In genomic region chr5:54944364-54944763, GRCh38 we compare ENCODE assay signal across 8 cellular contexts. TPM values are rescaled to one million over a fixed set of nuclear protein-coding genes. Genes with fewer than 3 reads are reported as not detected.
DNase-seq lines count a peak whose midpoint lies in the region; ATAC-seq and TF ChIP-seq lines count a peak whose summit lies in the region.

No MANE protein-coding gene starts in this region.

- TF ChIP-seq CTCF in KMS-11 (conservative IDR thresholded peaks at IDR 0.05; ENCODE audit: low read depth, low read length) (peak; percentile 90), foreskin keratinocyte (conservative IDR thresholded peaks at IDR 0.05) (peak; percentile 77)

- H2AFZ ChIP-seq in KMS-11 (ENCODE audit: low read depth): no peak overlapping the region

- no peak overlapping the region for H3K27ac ChIP-seq in KMS-11
- H3K27ac ChIP-seq in foreskin keratinocyte: no peak overlapping the region

- no peak overlapping the region for H3K4me3 ChIP-seq in KMS-11 (IDR thresholded peaks at IDR 0.05; ENCODE audit: insufficient read depth, low read depth, low read length)

- H3K9ac ChIP-seq in KMS-11: no peak overlapping the region

- H3K27me3 ChIP-seq in KMS-11 (ENCODE audit: insufficient read depth, low read depth) (no peaks in the 10 kb centered on the region), foreskin keratinocyte (peaks cover 7% of the 10 kb centered on the region)

- H3K4me2 ChIP-seq in KMS-11: no peak overlapping the region

- H3K79me2 ChIP-seq in KMS-11 (ENCODE audit: insufficient read depth, low read depth): no peaks in the 10 kb centered on the region

- DNase-seq in NCI-H1417 (lab: John Stamatoyannopoulos, UW): peak in 2 of 3 experiments; percentile 19 to 30
- no peak for DNase-seq in NCI-H1417 treated with DMSO at 0.1 percent for 48 hours (lab: John Stamatoyannopoulos, UW)
- DNase-seq in activated T-cell treated with anti-CD3 and anti-CD28 coated beads for 24 hours (ENCODE audit: low read depth): peak; percentile 20
- peak; percentile 1 to 24 for DNase-seq in foreskin keratinocyte
- DNase-seq in stimulated activated CD4-positive, alpha-beta T cell treated with anti-CD3 and anti-CD28 coated beads, Interleukin-2, amount 100 ng/mL, for 4 hours (ENCODE audit: low read depth): peak; percentile 8
- no peak for DNase-seq in cerebellar cortex (ENCODE audit: low spot score)
- DNase-seq in DMS153 (lab: John Stamatoyannopoulos, UW): no peak

- H3K4me1 ChIP-seq in KMS-11 (ENCODE audit: low read depth, poor library complexity, severe bottlenecking): no peaks in the 10 kb centered on the region
- no peaks in the 10 kb centered on the region for H3K4me1 ChIP-seq in foreskin keratinocyte

- no peaks in the 10 kb centered on the region for H4K20me1 ChIP-seq in KMS-11 (ENCODE audit: insufficient read depth)

- no peaks in the 10 kb centered on the region for H3K36me3 ChIP-seq in KMS-11 (ENCODE audit: insufficient read depth)

- peak; percentile 43 for ATAC-seq in foreskin keratinocyte

RNA-seq across cellular contexts. Expression of gene ESM1, which starts 41.0 kb away (rescaled TPM):
- 3.8 and 18.1 TPM in 2 replicates for total RNA-seq in foreskin keratinocyte
- 1.8 and 7.0 TPM in 2 replicates for polyA plus RNA-seq in foreskin keratinocyte

Comparison
In these comparisons a context has a peak if more than half of its experiments do, and no peak if none do; other contexts are left out.
1. DNase-seq: peak in NCI-H1417 (2 of 3), activated T-cell treated with anti-CD3 and anti-CD28 coated beads for 24 hours (single experiment), foreskin keratinocyte (2 of 2) and stimulated activated CD4-positive, alpha-beta T cell treated with anti-CD3 and anti-CD28 coated beads, Interleukin-2, amount 100 ng/mL, for 4 hours (single experiment); none in NCI-H1417 treated with DMSO at 0.1 percent for 48 hours (single experiment), cerebellar cortex (single experiment) and DMS153 (single experiment).